Comparison of ENCODE assay signal across 21 cellular contexts in genomic region chr3:123353852-123354238, GRCh38.
A peak's percentile ranks its signal among the peaks of the same experiment; 100 is the strongest.
DNase-seq lines count a peak whose midpoint lies in the region; ATAC-seq and TF ChIP-seq lines count a peak whose summit lies in the region.
"Had no signal": no experiment of that assay in that cellular context is flagged by ENCODE, and none has a peak within 500 bp of the region (broad histone marks: within the 10 kb centered on the region; RNA-seq: fewer than 3 reads in every experiment).

No MANE protein-coding gene starts in this region.

- no peaks in the 10 kb centered on the region for H3K36me3 ChIP-seq in IMR-90 (ENCODE audit: control insufficient read depth, insufficient read depth, low read length)
- H3K36me3 ChIP-seq in muscle layer of duodenum (ENCODE audit: control insufficient read depth in 1 of 2, insufficient read depth in 2 of 2, low read length in 2 of 2), result no peaks in the 10 kb centered on the region
- H3K36me3 ChIP-seq in mesendoderm (ENCODE audit: control insufficient read depth, insufficient read depth, low read length), result no peaks in the 10 kb centered on the region
- H3K36me3 ChIP-seq: upper lobe of right lung had no signal

- WGBS in IMR-90 (ENCODE audit: extremely low coverage in 2 of 2, insufficient read length in 1 of 2), 2 experiments, result no CpG with 5 or more reads among the region's 3 CpGs
- no CpG with 5 or more reads among the region's 3 CpGs for WGBS in mesendoderm (ENCODE audit: extremely low coverage, insufficient coverage, low lambda C conversion rate)

- H3K56ac ChIP-seq in IMR-90 (ENCODE audit: extremely low read depth, insufficient read depth, low read length) (no peak overlapping the region), mesendoderm (ENCODE audit: low read length) (no peak overlapping the region)

- no peak overlapping the region for H2BK120ac ChIP-seq in IMR-90 (ENCODE audit: low read depth, low read length)
- H2BK120ac ChIP-seq in mesendoderm (ENCODE audit: low read depth, low read length), result no peak overlapping the region

- H4K20me1 ChIP-seq in IMR-90 (ENCODE audit: insufficient read depth, low read length), result no peaks in the 10 kb centered on the region

- dilution Hi-C loops in IMR-90 (cut with HindIII; ENCODE audit: low sequenced_read_pairs, unreplicated experiment), result no loop called here

- H3K14ac ChIP-seq in IMR-90 (replicated peaks; ENCODE audit: low read depth, low read length), result no peak overlapping the region

- TF ChIP-seq RAD21 in IMR-90 (IDR thresholded peaks at IDR 0.05; ENCODE audit: low read length), result no peak

- H2BK5ac ChIP-seq in IMR-90 (ENCODE audit: low read depth, low read length, poor library complexity, severe bottlenecking), result no peak overlapping the region
- no peak overlapping the region for H2BK5ac ChIP-seq in mesendoderm (ENCODE audit: low read length)

- no peaks in the 10 kb centered on the region for H3K9me1 ChIP-seq in IMR-90 (ENCODE audit: insufficient read depth, low read length)

- peaks cover 53% of the 10 kb centered on the region for H3K27me3 ChIP-seq in IMR-90 (ENCODE audit: control insufficient read depth, insufficient read depth, low read length)
- H3K27me3 ChIP-seq in muscle layer of duodenum (ENCODE audit: low read depth, low read length), result no peaks in the 10 kb centered on the region
- H3K27me3 ChIP-seq in mesendoderm (ENCODE audit: insufficient read depth, low read length, poor library complexity), result no peaks in the 10 kb centered on the region
- H3K27me3 ChIP-seq: dorsolateral prefrontal cortex had no signal

- H3K9ac ChIP-seq in IMR-90 (ENCODE audit: low read depth, low read length) (no peak overlapping the region), mesendoderm (ENCODE audit: low read length) (no peak overlapping the region)

- H3K79me1 ChIP-seq in IMR-90 (ENCODE audit: low read depth in 1 of 2, low read length in 2 of 2) (no peaks in the 10 kb centered on the region), mesendoderm (ENCODE audit: low read length) (no peaks in the 10 kb centered on the region)

- H4K8ac ChIP-seq in IMR-90 (ENCODE audit: low read depth in 2 of 2, low read length in 2 of 2) (no peak overlapping the region), mesendoderm (ENCODE audit: low read depth, low read length) (no peak overlapping the region)

- intact Hi-C loops in IMR-90 (cut with micrococcal nuclease), result no loop called here

- no peak overlapping the region for H4K91ac ChIP-seq in IMR-90 (ENCODE audit: insufficient read depth, low read depth, low read length)

- TF ChIP-seq CTCF in IMR-90 (conservative IDR thresholded peaks at IDR 0.05; ENCODE audit: low read depth, low read length) (no peak), choroid plexus epithelial cell (conservative IDR thresholded peaks at IDR 0.05; ENCODE audit: low read depth, low read length) (no peak)

- H2BK20ac ChIP-seq in IMR-90 (ENCODE audit: low read depth, low read length), result no peak overlapping the region

- H4K5ac ChIP-seq in IMR-90 (ENCODE audit: low read depth, low read length), result no peak overlapping the region
- no peak overlapping the region for H4K5ac ChIP-seq in mesendoderm (ENCODE audit: low read length)

- H2BK15ac ChIP-seq in IMR-90 (ENCODE audit: low read depth, low read length) (no peak overlapping the region), mesendoderm (replicated peaks; ENCODE audit: low read depth) (no peak overlapping the region)

- no peak overlapping the region for H3K23ac ChIP-seq in IMR-90 (ENCODE audit: low read depth, low read length)
- H3K23ac ChIP-seq in mesendoderm (ENCODE audit: low read length), result no peak overlapping the region

- H2AK9ac ChIP-seq in IMR-90 (replicated peaks; ENCODE audit: low read depth, low read length, poor library complexity), result no peak overlapping the region

- H3K4ac ChIP-seq in IMR-90 (ENCODE audit: low read depth, low read length) (no peak overlapping the region), mesendoderm (ENCODE audit: low read depth, low read length) (no peak overlapping the region)

- CTCF ChIA-PET in IMR-90 (lab: Yijun Ruan, JAX), result no interaction called here

- peak; percentile 52 for DNase-seq in AG08396 (ENCODE audit: low spot score)
- DNase-seq in IMR-90, result peak; percentile 66
- peak; percentile 43 for DNase-seq in choroid plexus epithelial cell (ENCODE audit: low read depth)
- no peak for DNase-seq in NCI-H1048 (lab: John Stamatoyannopoulos, UW)
- no peak for DNase-seq in NCI-H2029 treated with DMSO at 0.1 percent for 48 hours (lab: John Stamatoyannopoulos, UW)
- no peak for DNase-seq in mesendoderm
- DNase-seq: ACHN; activated naive CD4-positive, alpha-beta T cell; dorsolateral prefrontal cortex; kidney; midbrain; MM.1S; NCI-H187; SHP77 treated with DMSO at 0.1 percent for 48 hours; stimulated activated CD4-positive, alpha-beta T cell treated with anti-CD3 and anti-CD28 coated beads, Interleukin-15, amount 100 ng/mL, for 24 hours; stimulated activated naive CD4-positive, alpha-beta T cell treated with Interleukin-2 at 50 U/mL for 16 hours; T-helper 2 cell; upper lobe of right lung had no signal

- no TSS peak for BruUV-seq in IMR-90 (replicated peaks; lab: Mats Ljungman, UMichigan)

- H3K27ac ChIP-seq in IMR-90 (ENCODE audit: insufficient read depth, low read length), result no peak overlapping the region
- H3K27ac ChIP-seq in muscle layer of duodenum (ENCODE audit: low read length), result peak overlapping the region; percentile 28
- H3K27ac ChIP-seq in mesendoderm (ENCODE audit: low read depth, low read length), result no peak overlapping the region
- H3K27ac ChIP-seq: upper lobe of right lung had no signal

- in situ Hi-C loops in IMR-90 (cut with MboI; ENCODE audit: low sequenced_read_pairs), result no loop called here

- H3K4me3 ChIP-seq in IMR-90 (ENCODE audit: insufficient read depth, low read depth, low read length), result no peak overlapping the region
- no peak overlapping the region for H3K4me3 ChIP-seq in choroid plexus epithelial cell (ENCODE audit: low read depth, low read length)
- no peak overlapping the region for H3K4me3 ChIP-seq in muscle layer of duodenum (ENCODE audit: low read depth in 1 of 2, low read length in 2 of 2)
- H3K4me3 ChIP-seq in mesendoderm (ENCODE audit: low read length), result no peak overlapping the region
- H3K4me3 ChIP-seq: dorsolateral prefrontal cortex, upper lobe of right lung had no signal

- ATAC-seq in IMR-90 (ENCODE audit: low read depth) (peak; percentile 86), GM21723 (IDR thresholded peaks at IDR 0.05; ENCODE audit: unreplicated experiment) (no peak)
- ATAC-seq: esophagus mucosa, upper lobe of right lung had no signal

- H3K79me2 ChIP-seq in mesendoderm (ENCODE audit: control insufficient read depth, insufficient read depth, low read length), result no peaks in the 10 kb centered on the region

- H2AFZ ChIP-seq in IMR-90 (replicated peaks; ENCODE audit: low read length, poor library complexity), result no peak overlapping the region

- H3K18ac ChIP-seq in IMR-90 (ENCODE audit: low read depth, low read length), result no peak overlapping the region
- no peak overlapping the region for H3K18ac ChIP-seq in mesendoderm (ENCODE audit: low read length)

- H3K4me2 ChIP-seq in IMR-90 (ENCODE audit: low read depth, low read length) (no peak overlapping the region), mesendoderm (ENCODE audit: low read length) (no peak overlapping the region)

- H3K9me3 ChIP-seq in IMR-90 (ENCODE audit: control insufficient read depth, insufficient read depth, low read length) (no peaks in the 10 kb centered on the region), muscle layer of duodenum (ENCODE audit: control insufficient read depth in 1 of 2, low read length in 2 of 2) (no peaks in the 10 kb centered on the region)
- H3K9me3 ChIP-seq: upper lobe of right lung had no signal

- POLR2A ChIA-PET in IMR-90 (lab: Charles Lee; ENCODE audit: unreplicated experiment), result no interaction called here

- TF ChIP-seq POLR2A in IMR-90 (IDR thresholded peaks at IDR 0.05; ENCODE audit: low read depth, low read length), result no peak

- H2AK5ac ChIP-seq in IMR-90 (ENCODE audit: low read depth, low read length) (no peak overlapping the region), mesendoderm (ENCODE audit: low read length) (no peak overlapping the region)

- H3K4me1 ChIP-seq in IMR-90 (ENCODE audit: control insufficient read depth, insufficient read depth, low read length) (no peaks in the 10 kb centered on the region), muscle layer of duodenum (ENCODE audit: control insufficient read depth in 1 of 2, insufficient read depth in 2 of 2, low read length in 2 of 2) (peaks cover 0 to 19% of the 10 kb centered on the region in 2 donors), mesendoderm (ENCODE audit: control insufficient read depth, low read depth, low read length) (no peaks in the 10 kb centered on the region)
- H3K4me1 ChIP-seq: upper lobe of right lung had no signal

TF ChIP-seq in IMR-90, 13 proteins besides CTCF, POLR2A, EP300 and RAD21:
- TF ChIP-seq FOS (IDR thresholded peaks at IDR 0.05; ENCODE audit: low read depth, low read length) (peak; percentile 33; the same call in 1 of the 2 replicates), BHLHE40 (IDR thresholded peaks at IDR 0.05; ENCODE audit: low read depth, low read length) (no peak), CHD1 (IDR thresholded peaks at IDR 0.05; ENCODE audit: low read depth, low read length) (no peak), CEBPB (IDR thresholded peaks at IDR 0.05; ENCODE audit: low read depth, low read length) (no peak), MAZ (IDR thresholded peaks at IDR 0.05; ENCODE audit: borderline replicate concordance, low read depth, low read length) (no peak)

Comparison
In these comparisons a context has a peak if more than half of its experiments do, and no peak if none do; other contexts are left out.
1. DNase-seq: peak in AG08396 (single experiment), IMR-90 (single experiment) and choroid plexus epithelial cell (single experiment); none in NCI-H1048 (single experiment), NCI-H2029 treated with DMSO at 0.1 percent for 48 hours (single experiment) and mesendoderm (single experiment).